Comparison of ENCODE assay signal across 12 cellular contexts in the genomic region with DNA sequence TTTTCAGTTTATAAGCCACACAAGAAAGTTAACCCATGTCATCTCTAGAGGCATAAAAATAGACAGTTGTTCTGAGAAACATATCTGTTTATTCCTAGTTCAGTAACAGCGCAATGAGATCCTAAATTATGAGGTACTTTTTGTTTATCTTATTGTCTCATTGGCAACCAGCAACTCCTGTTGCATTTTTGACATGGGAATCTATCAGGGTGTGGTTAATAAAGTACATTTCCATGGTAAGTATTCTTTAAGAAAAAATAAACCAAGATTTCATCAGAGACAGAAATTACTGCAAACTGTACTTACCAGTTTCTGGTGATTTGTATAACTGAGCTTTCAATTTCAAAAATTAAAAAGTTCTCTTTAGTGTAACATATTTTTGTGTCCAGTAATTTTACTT. TPM values are rescaled to one million over a fixed set of nuclear protein-coding genes. Genes with fewer than 3 reads are reported as not detected.
DNase-seq lines count a peak whose midpoint lies in the region; ATAC-seq, FAIRE-seq and TF ChIP-seq lines count a peak whose summit lies in the region.
"Had no signal": no experiment of that assay in that cellular context is flagged by ENCODE, and none has a peak within 500 bp of the region (broad histone marks: within the 10 kb centered on the region; RNA-seq: fewer than 3 reads in every experiment).

No MANE protein-coding gene starts in this region.

- no peak for TF ChIP-seq POLR2A in adrenal gland (IDR thresholded peaks at IDR 0.05)

- H3K9me3 ChIP-seq in kidney (ENCODE audit: control insufficient read depth in 1 of 2, low read length in 2 of 2) (no peaks in the 10 kb centered on the region), adrenal gland (replicated peaks in 1 of 3) (no peaks in the 10 kb centered on the region)

- H3K4me1 Mint-ChIP-seq in activated T-cell treated with anti-CD3 and anti-CD28 coated beads, Interleukin-2, amount 50 U/mL, for 72 hours (ENCODE audit: low read depth), result peaks cover 86% of the 10 kb centered on the region
- H3K4me1 Mint-ChIP-seq in activated T-helper 17 cell treated with anti-CD3 and anti-CD28 coated beads, Interleukin-2, amount 50 U/mL, for 72 hours, result peaks cover 55% of the 10 kb centered on the region
- peaks cover 9% of the 10 kb centered on the region for H3K4me1 Mint-ChIP-seq in type B pancreatic cell (ENCODE audit: unreplicated experiment)

- FAIRE-seq in kidney (lab: Jason Lieb, UNC), result peak; percentile 57

- no peak overlapping the region for H3K27ac ChIP-seq in kidney (ENCODE audit: low read depth in 2 of 2, low read length in 2 of 2)
- H3K27ac ChIP-seq in adrenal gland, result no peak overlapping the region
- H3K27ac ChIP-seq: epithelial cell of prostate had no signal

- no peak for TF ChIP-seq CTCF in kidney (IDR thresholded peaks at IDR 0.05; ENCODE audit: borderline replicate concordance, extremely low read depth, insufficient read depth)
- no peak for TF ChIP-seq CTCF in type B pancreatic cell (conservative IDR thresholded peaks at IDR 0.05)
- TF ChIP-seq CTCF in adrenal gland (IDR thresholded peaks at IDR 0.05), result no peak

- H3K4me3 ChIP-seq in kidney (ENCODE audit: low read length in 2 of 2) (no peak overlapping the region), adrenal gland (no peak overlapping the region)

- H3K27ac Mint-ChIP-seq in activated T-cell treated with anti-CD3 and anti-CD28 coated beads, Interleukin-2, amount 50 U/mL, for 72 hours, result peak overlapping the region; percentile 97
- H3K27ac Mint-ChIP-seq in activated T-helper 17 cell treated with anti-CD3 and anti-CD28 coated beads, Interleukin-2, amount 50 U/mL, for 72 hours, result peak overlapping the region; percentile 90
- peak overlapping the region; percentile 34 for H3K27ac Mint-ChIP-seq in type B pancreatic cell

- H3K4me3 Mint-ChIP-seq in activated T-cell treated with anti-CD3 and anti-CD28 coated beads, Interleukin-2, amount 50 U/mL, for 72 hours, result peak overlapping the region; percentile 68 to 92
- peak overlapping the region; percentile 89 for H3K4me3 Mint-ChIP-seq in activated T-helper 17 cell treated with anti-CD3 and anti-CD28 coated beads, Interleukin-2, amount 50 U/mL, for 72 hours
- H3K4me3 Mint-ChIP-seq in type B pancreatic cell, result no peak overlapping the region

- no peaks in the 10 kb centered on the region for H3K9me3 Mint-ChIP-seq in activated T-cell treated with anti-CD3 and anti-CD28 coated beads, Interleukin-2, amount 50 U/mL, for 72 hours
- H3K9me3 Mint-ChIP-seq in activated T-helper 17 cell treated with anti-CD3 and anti-CD28 coated beads, Interleukin-2, amount 50 U/mL, for 72 hours, result no peaks in the 10 kb centered on the region
- H3K9me3 Mint-ChIP-seq in type B pancreatic cell, result no peaks in the 10 kb centered on the region

- H3K36me3 Mint-ChIP-seq in activated T-cell treated with anti-CD3 and anti-CD28 coated beads, Interleukin-2, amount 50 U/mL, for 72 hours (ENCODE audit: insufficient read depth in 2 of 2), result peaks cover 11 to 29% of the 10 kb centered on the region in 2 donors
- peaks cover 76% of the 10 kb centered on the region for H3K36me3 Mint-ChIP-seq in activated T-helper 17 cell treated with anti-CD3 and anti-CD28 coated beads, Interleukin-2, amount 50 U/mL, for 72 hours (ENCODE audit: low read depth)
- no peaks in the 10 kb centered on the region for H3K36me3 Mint-ChIP-seq in type B pancreatic cell

- no peak for DNase-seq in activated T-cell treated with anti-CD3 and anti-CD28 coated beads, Interleukin-2, amount 50 U/mL, for 72 hours
- no peak for DNase-seq in activated T-cell treated with anti-CD3 and anti-CD28 coated beads, Interleukin-2, amount 50 U/mL, for 1 hour
- DNase-seq in kidney, result no peak
- DNase-seq in type B pancreatic cell (ENCODE audit: extremely low spot score, unreplicated experiment), result no peak
- DNase-seq in adrenal gland, result no peak
- DNase-seq in NOMO-1 treated with dmso at 0.1 percent for 144 hours (lab: John Stamatoyannopoulos, UW; ENCODE audit: unreplicated experiment), result no peak
- DNase-seq in iPS-NIHi7 (ENCODE audit: extremely low spot score), result no peak
- DNase-seq: activated CD4-positive, alpha-beta T cell treated with anti-CD3 and anti-CD28 coated beads, Interleukin-2, amount 50 U/mL, for 48 hours; NCI-H2029; right cardiac atrium had no signal

- 49 to 89% (median 74%) methylated on average over 1 of the region's 1 CpG for WGBS in adrenal gland, 4 donors

- ATAC-seq in activated T-cell treated with anti-CD3 and anti-CD28 coated beads, Interleukin-2, amount 50 U/mL, for 72 hours (replicated peaks in 1 of 2), result no peak
- no peak for ATAC-seq in activated T-helper 17 cell treated with anti-CD3 and anti-CD28 coated beads, Interleukin-2, amount 50 U/mL, for 72 hours (replicated peaks)
- ATAC-seq: right cardiac atrium had no signal

- no peaks in the 10 kb centered on the region for H3K27me3 Mint-ChIP-seq in activated T-cell treated with anti-CD3 and anti-CD28 coated beads, Interleukin-2, amount 50 U/mL, for 72 hours (ENCODE audit: low read depth)
- H3K27me3 Mint-ChIP-seq in activated T-helper 17 cell treated with anti-CD3 and anti-CD28 coated beads, Interleukin-2, amount 50 U/mL, for 72 hours, result no peaks in the 10 kb centered on the region
- H3K27me3 Mint-ChIP-seq in type B pancreatic cell, result peaks cover 3% of the 10 kb centered on the region

- no peaks in the 10 kb centered on the region for H3K27me3 ChIP-seq in adrenal gland

- H3K9ac ChIP-seq in kidney (ENCODE audit: low read length in 2 of 2), result no peak overlapping the region

- H3K36me3 ChIP-seq in kidney (ENCODE audit: control insufficient read depth in 1 of 2, insufficient read depth in 2 of 2, low read length in 2 of 2) (peaks cover 4 to 6% of the 10 kb centered on the region in 2 donors), adrenal gland (replicated peaks in 1 of 2) (peaks cover 0 to 7% of the 10 kb centered on the region in 2 donors)

- intact Hi-C loops in kidney (cut with DNase I) (no loop called here), adrenal gland (cut with DNase I) (no loop called here)

- H3K4me1 ChIP-seq in kidney (ENCODE audit: control insufficient read depth in 1 of 2, insufficient read depth in 1 of 2, low read depth in 1 of 2, low read length in 2 of 2), result peaks cover 0 to 4% of the 10 kb centered on the region in 2 donors
- peaks cover 25 to 65% of the 10 kb centered on the region in 2 donors for H3K4me1 ChIP-seq in adrenal gland (replicated peaks in 1 of 2)

RNA-seq across cellular contexts. Expression of a gene that starts 9.0 kb away (rescaled TPM):
- total RNA-seq in activated T-cell treated with anti-CD3 and anti-CD28 coated beads, Interleukin-2, amount 50 U/mL, for 72 hours, result 100 to 1,000 TPM; 111 to 138 TPM
- 100 to 1,000 TPM; 105 to 121 TPM for total RNA-seq in activated T-helper 17 cell treated with anti-CD3 and anti-CD28 coated beads, Interleukin-2, amount 50 U/mL, for 72 hours
- total RNA-seq in kidney (45.2 TPM), type B pancreatic cell (ENCODE audit: low replicate concordance) (8.1 and 9.2 TPM in 2 replicates), adrenal gland (100 to 1,000 TPM in 1 of 8 donors, 10 to 100 TPM in 7; 30.4 to 236 (median 58.7) TPM)
- polyA plus RNA-seq in kidney (ENCODE audit: insufficient read depth, low read depth, low replicate concordance) (6.5 TPM), adrenal gland (10 to 100 TPM; 14.4 to 58.9 (median 18.6) TPM)

RNA-seq across cellular contexts. Expression of a gene that starts 47.1 kb away (rescaled TPM):
- total RNA-seq in activated T-cell treated with anti-CD3 and anti-CD28 coated beads, Interleukin-2, amount 50 U/mL, for 72 hours, result 10 to 100 TPM; 60.7 to 76.9 TPM
- 10 to 100 TPM; 14.6 to 29.6 TPM for total RNA-seq in activated T-helper 17 cell treated with anti-CD3 and anti-CD28 coated beads, Interleukin-2, amount 50 U/mL, for 72 hours
- total RNA-seq in kidney (471 TPM), type B pancreatic cell (ENCODE audit: low replicate concordance) (38.1 and 76.5 TPM in 2 replicates), adrenal gland (100 to 1,000 TPM in 6 of 8 donors, 10 to 100 TPM in 2; 94.3 to 529 (median 365) TPM)
- polyA plus RNA-seq in kidney (ENCODE audit: insufficient read depth, low read depth, low replicate concordance) (378 TPM), adrenal gland (100 to 1,000 TPM; 135 to 357 (median 298) TPM)

Comparison
In these comparisons a context has a peak if more than half of its experiments do, and no peak if none do; other contexts are left out.
1. H3K27ac Mint-ChIP-seq: peak in every context shown above with its lines; median percentile 97 in activated T-cell treated with anti-CD3 and anti-CD28 coated beads, Interleukin-2, amount 50 U/mL, for 72 hours; 90 in activated T-helper 17 cell treated with anti-CD3 and anti-CD28 coated beads, Interleukin-2, amount 50 U/mL, for 72 hours; 34 in type B pancreatic cell.